ENCODE assay signal across 16 cellular contexts in the genomic region with DNA sequence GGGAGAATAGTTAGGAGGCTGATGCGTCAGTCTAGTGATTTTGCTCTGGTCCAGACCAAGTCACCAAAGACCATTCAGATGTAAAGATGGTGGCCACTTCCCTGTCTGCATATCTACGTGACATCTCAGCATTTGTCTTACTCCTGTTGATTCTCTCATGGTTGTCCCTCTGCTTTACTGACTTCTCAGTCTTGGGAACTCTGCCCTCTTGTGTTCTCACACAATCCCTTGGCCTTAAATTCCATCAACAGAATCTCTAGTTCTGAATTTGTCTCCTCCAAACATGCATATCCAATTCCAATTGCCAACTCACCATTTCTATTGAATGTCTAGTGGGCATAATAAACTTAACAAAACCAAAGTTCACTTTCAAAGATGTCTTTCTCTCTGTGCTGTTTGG.
A peak's percentile ranks its signal among the peaks of the same experiment; 100 is the strongest.
DNase-seq lines count a peak whose midpoint lies in the region; ATAC-seq and TF ChIP-seq lines count a peak whose summit lies in the region.
"Had no signal": no experiment of that assay in that cellular context is flagged by ENCODE, and none has a peak within 500 bp of the region (broad histone marks: within the 10 kb centered on the region; RNA-seq: fewer than 3 reads in every experiment).

No MANE protein-coding gene starts in this region.

- no peak overlapping the region for H3K4me3 Mint-ChIP-seq in activated T-cell treated with anti-CD3 and anti-CD28 coated beads, Interleukin-2, amount 50 U/mL, for 4 hours
- H3K4me3 Mint-ChIP-seq: dendritic cell treated with granulocyte-macrophage colony-stimulating factor and Interleukin-4, amounts not matched to agents 40 ng/mL and 50 ng/mL, for 4 days; memory B cell; stimulated activated naive CD8-positive, alpha-beta T cell treated with anti-CD3 and anti-CD28 coated beads, Interleukin-15, Interleukin-2, amounts not matched to agents 100 ng/mL and 50 ng/mL, for 24 hours; T-cell had no signal

- no peak overlapping the region for H3K4me3 ChIP-seq in epithelial cell of esophagus (ENCODE audit: low read length)

- peak; percentile 19 for TF ChIP-seq CTCF in epithelial cell of esophagus (IDR thresholded peaks at IDR 0.05; ENCODE audit: insufficient read depth, low read depth, low read length, missing control alignments)

- H3K9me3 Mint-ChIP-seq in activated T-cell treated with anti-CD3 and anti-CD28 coated beads, Interleukin-2, amount 50 U/mL, for 4 hours = no peaks in the 10 kb centered on the region
- H3K9me3 Mint-ChIP-seq: activated naive CD4-positive, alpha-beta T cell treated with anti-CD3 and anti-CD28 coated beads, Interleukin-2, amount 50 U/mL, for 72 hours; dendritic cell treated with granulocyte-macrophage colony-stimulating factor and Interleukin-4, amounts not matched to agents 40 ng/mL and 50 ng/mL, for 4 days; memory B cell; stimulated activated naive CD8-positive, alpha-beta T cell treated with anti-CD3 and anti-CD28 coated beads, Interleukin-15, Interleukin-2, amounts not matched to agents 100 ng/mL and 50 ng/mL, for 24 hours; T-cell had no signal

- peak; percentile 1 for DNase-seq in SIG-M5 treated with dmso at 0.1 percent for 504 hours (lab: John Stamatoyannopoulos, UW; ENCODE audit: unreplicated experiment)
- DNase-seq in SIG-M5 (lab: John Stamatoyannopoulos, UW) = no peak
- DNase-seq in NCI-H1694 treated with DMSO at 0.1 percent for 48 hours (lab: John Stamatoyannopoulos, UW) = peak; percentile 12
- no peak for DNase-seq in epithelial cell of esophagus (ENCODE audit: low read depth)
- DNase-seq in superior temporal gyrus (ENCODE audit: extremely low spot score) = peak; percentile 83
- DNase-seq in islet precursor cell = no peak
- DNase-seq in activated T-cell treated with anti-CD3 and anti-CD28 coated beads, Interleukin-2, amount 50 U/mL, for 4 hours = no peak
- no peak for DNase-seq in activated naive CD4-positive, alpha-beta T cell (lab: John Stamatoyannopoulos, UW)
- DNase-seq: activated CD4-positive, alpha-beta T cell treated with anti-CD3 and anti-CD28 coated beads, Interleukin-2, amount 50 U/mL, for 48 hours; NCI-H524 treated with DMSO at 0.1 percent for 48 hours; stimulated activated CD4-positive, alpha-beta T cell treated with anti-CD3 and anti-CD28 coated beads, Interleukin-1b, Interleukin-23, amount 100 ng/mL, for 48 hours; T-cell had no signal

- H3K27me3 Mint-ChIP-seq in activated T-cell treated with anti-CD3 and anti-CD28 coated beads, Interleukin-2, amount 50 U/mL, for 4 hours (ENCODE audit: low read depth) = no peaks in the 10 kb centered on the region
- H3K27me3 Mint-ChIP-seq: memory B cell had no signal

- no peak for ATAC-seq in activated T-cell treated with anti-CD3 and anti-CD28 coated beads, Interleukin-2, amount 50 U/mL, for 4 hours
- ATAC-seq: activated naive CD4-positive, alpha-beta T cell treated with anti-CD3 and anti-CD28 coated beads, Interleukin-2, amount 50 U/mL, for 72 hours; T-cell had no signal

- no peaks in the 10 kb centered on the region for H3K4me1 Mint-ChIP-seq in activated T-cell treated with anti-CD3 and anti-CD28 coated beads, Interleukin-2, amount 50 U/mL, for 4 hours (ENCODE audit: low read depth)
- H3K4me1 Mint-ChIP-seq: memory B cell, T-cell had no signal

- H3K36me3 Mint-ChIP-seq in activated T-cell treated with anti-CD3 and anti-CD28 coated beads, Interleukin-2, amount 50 U/mL, for 4 hours (ENCODE audit: insufficient read depth) = no peaks in the 10 kb centered on the region
- H3K36me3 Mint-ChIP-seq: activated naive CD4-positive, alpha-beta T cell treated with anti-CD3 and anti-CD28 coated beads, Interleukin-2, amount 50 U/mL, for 72 hours; memory B cell; T-cell had no signal

Comparison
In these comparisons a context has a peak if more than half of its experiments do, and no peak if none do; other contexts are left out.
1. DNase-seq: peak in SIG-M5 treated with dmso at 0.1 percent for 504 hours (single experiment), NCI-H1694 treated with DMSO at 0.1 percent for 48 hours (single experiment) and superior temporal gyrus (single experiment); none in SIG-M5 (single experiment), epithelial cell of esophagus (single experiment), islet precursor cell (single experiment), activated T-cell treated with anti-CD3 and anti-CD28 coated beads, Interleukin-2, amount 50 U/mL, for 4 hours (single experiment) and activated naive CD4-positive, alpha-beta T cell (0 of 4).